Comparison of ENCODE assay signal across 15 cellular contexts in the genomic region with DNA sequence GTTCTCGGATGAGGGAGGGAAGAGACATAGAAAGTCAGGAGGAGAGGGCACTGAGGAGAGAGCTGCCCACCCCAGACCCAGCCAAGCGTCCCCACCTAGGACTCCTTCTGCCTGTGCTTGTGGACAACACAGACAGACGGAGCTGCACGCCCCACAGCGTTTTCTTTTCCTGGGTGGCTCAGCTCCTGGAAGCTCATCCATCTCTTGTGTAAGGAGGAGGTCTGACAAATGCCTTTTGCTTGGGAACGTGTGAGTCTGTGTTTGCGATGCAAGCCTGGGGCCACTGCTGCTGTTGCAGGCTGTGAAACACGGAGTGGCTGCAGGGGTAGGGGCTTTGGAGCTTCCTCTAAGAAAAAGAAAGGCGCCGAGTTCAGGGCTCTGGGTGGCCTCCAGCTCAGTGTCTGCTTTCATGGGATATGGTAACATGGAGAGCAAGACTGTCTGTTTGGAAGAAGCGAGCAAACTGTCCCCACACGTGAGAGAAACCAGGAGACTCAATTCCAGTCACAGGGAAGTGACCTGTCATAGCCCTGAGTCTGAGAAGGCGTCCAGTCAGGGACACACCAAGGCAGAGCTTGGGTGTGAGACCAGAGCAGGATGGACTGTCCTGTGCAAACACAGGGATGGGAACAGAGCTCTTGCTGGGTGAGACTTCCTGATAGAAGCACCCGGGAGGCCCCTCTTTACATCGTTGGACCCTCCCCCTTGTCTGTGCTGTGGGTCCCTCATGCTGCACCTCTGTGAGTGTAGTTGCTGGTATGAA.
"Had no signal": no experiment of that assay in that cellular context is flagged by ENCODE, and none has a peak within 500 bp of the region (broad histone marks: within the 10 kb centered on the region; RNA-seq: fewer than 3 reads in every experiment).

No MANE protein-coding gene starts in this region.

- H3K4me3 ChIP-seq: adrenal gland, ascending aorta, esophagus squamous epithelium, gastroesophageal sphincter had no signal

- DNase-seq: activated CD4-positive, alpha-beta T cell treated with anti-CD3 and anti-CD28 coated beads for 1 hour; activated CD4-positive, alpha-beta T cell treated with anti-CD3 and anti-CD28 coated beads, Interleukin-2, amount 50 U/mL, for 1 hour; activated CD8-positive, alpha-beta T cell treated with anti-CD3 and anti-CD28 coated beads, Interleukin-2, amount 10 ng/mL, durations not matched to agents 7 days and 5 days; activated T-cell treated with anti-CD3 and anti-CD28 coated beads, Interleukin-2, amount 50 U/mL, for 1 hour; brain microvascular endothelial cell; central memory CD4-positive, alpha-beta T cell; esophagus squamous epithelium; nucleus accumbens; stimulated activated CD4-positive, alpha-beta T cell treated with anti-CD3 and anti-CD28 coated beads, Interleukin-4, amount 100 ng/mL, for 24 hours; stimulated activated naive CD8-positive, alpha-beta T cell treated with anti-CD3 and anti-CD28 coated beads, Interleukin-15, Interleukin-2, amounts not matched to agents 100 U/mL and 50 U/mL, for 24 hours; T-cell had no signal

- H3K9me3 ChIP-seq: adrenal gland, ascending aorta, esophagus squamous epithelium, gastroesophageal sphincter had no signal

- H3K4me1 ChIP-seq: ascending aorta, esophagus squamous epithelium, gastroesophageal sphincter had no signal

- ATAC-seq: activated CD8-positive, alpha-beta T cell treated with anti-CD3 and anti-CD28 coated beads, Interleukin-2, amount 10 ng/mL, durations not matched to agents 7 days and 5 days; gastroesophageal sphincter; T-cell had no signal

- H3K27me3 ChIP-seq: adrenal gland, ascending aorta, brain microvascular endothelial cell, gastroesophageal sphincter had no signal

- H3K36me3 ChIP-seq: adrenal gland, ascending aorta, brain microvascular endothelial cell, esophagus squamous epithelium, gastroesophageal sphincter had no signal

- H3K27ac ChIP-seq: ascending aorta, brain microvascular endothelial cell, esophagus squamous epithelium, gastroesophageal sphincter, parathyroid adenoma had no signal
